Comparison of ENCODE assay signal across 17 cellular contexts in the genomic region with DNA sequence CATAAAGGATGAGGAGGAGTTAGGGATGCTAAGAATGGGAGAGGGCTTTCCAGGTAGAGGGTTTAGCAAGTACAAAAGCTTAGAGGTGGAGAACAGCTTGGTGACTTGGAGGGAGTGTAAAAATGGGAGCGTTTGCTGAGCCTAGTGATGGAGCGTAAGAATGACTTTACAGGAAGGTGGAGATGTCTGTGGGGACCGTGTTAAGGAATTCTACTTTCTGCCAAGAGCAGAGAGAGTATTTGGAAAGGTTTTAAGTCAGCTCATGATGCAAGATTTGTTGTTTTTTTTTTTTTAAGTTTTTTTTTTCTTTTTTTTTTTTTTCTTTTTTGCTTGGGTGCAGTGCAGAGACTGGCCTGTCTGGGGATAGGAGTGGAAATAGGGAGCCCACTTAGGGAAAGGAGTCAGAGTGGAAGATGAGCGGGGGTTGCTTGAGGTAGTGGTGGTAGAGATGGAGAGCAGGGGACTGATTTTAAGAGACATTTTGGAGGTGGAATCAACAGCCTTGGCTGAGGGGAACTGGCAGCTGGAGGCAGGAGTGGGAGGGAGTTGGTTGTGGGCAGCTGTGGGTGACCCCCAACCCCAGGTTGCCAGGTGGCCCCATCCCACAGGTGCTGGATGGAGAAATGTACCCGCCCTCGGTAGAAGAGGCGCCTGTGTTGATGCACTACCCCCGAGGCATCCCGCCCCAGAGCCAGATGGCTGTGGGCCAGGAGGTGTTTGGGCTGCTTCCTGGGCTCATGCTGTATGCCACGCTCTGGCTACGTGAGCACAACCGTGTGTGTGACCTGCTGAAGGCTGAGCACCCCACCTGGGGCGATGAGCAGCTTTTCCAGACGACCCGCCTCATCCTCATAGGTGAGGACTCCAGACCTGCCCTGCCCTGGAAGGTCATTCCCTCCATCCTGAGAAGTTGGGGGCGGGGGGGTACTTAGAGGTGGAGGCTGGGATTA. TPM values are rescaled to one million over a fixed set of nuclear protein-coding genes. Genes with fewer than 3 reads are reported as not detected.
DNase-seq lines count a peak whose midpoint lies in the region; ATAC-seq and TF ChIP-seq lines count a peak whose summit lies in the region.
"Had no signal": no experiment of that assay in that cellular context is flagged by ENCODE, and none has a peak within 500 bp of the region (broad histone marks: within the 10 kb centered on the region; RNA-seq: fewer than 3 reads in every experiment).

No MANE protein-coding gene starts in this region.

- DNase-seq in Right ventricle myocardium superior (no peak), left ventricle myocardium inferior (no peak), body of pancreas (no peak), foreskin keratinocyte (peak; percentile 53 to 71), stromal cell of bone marrow (ENCODE audit: low read depth) (peak; percentile 56), T-helper 17 cell (no peak), NCI-H1436 treated with DMSO at 0.1 percent for 48 hours (lab: John Stamatoyannopoulos, UW) (no peak)
- no peak for DNase-seq in activated T-cell treated with anti-CD3 and anti-CD28 coated beads, Interleukin-2, amount 50 U/mL, for 24 hours
- DNase-seq: activated T-cell treated with anti-CD3 and anti-CD28 coated beads for 4 hours; anterior cingulate cortex; CD4-positive, alpha-beta memory T cell; effector memory CD4-positive, alpha-beta T cell; NCI-H1694 treated with DMSO at 0.1 percent for 48 hours; stimulated activated CD4-positive, alpha-beta T cell treated with anti-CD3 and anti-CD28 coated beads, Interleukin-4, amount 100 ng/mL, for 24 hours; stimulated activated naive CD4-positive, alpha-beta T cell treated with Interleukin-2 at 50 U/mL for 16 hours had no signal

- H3K4me3 ChIP-seq in left ventricle myocardium inferior (no peak overlapping the region), body of pancreas (no peak overlapping the region)

- ATAC-seq in Right ventricle myocardium superior (ENCODE audit: poor library complexity) = peak; percentile 81
- ATAC-seq in body of pancreas = peak; percentile 35
- ATAC-seq in foreskin keratinocyte = peak; percentile 69
- no peak for ATAC-seq in T-helper 17 cell

- H3K27me3 Mint-ChIP-seq in T-helper 17 cell = peaks cover 16% of the 10 kb centered on the region
- H3K27me3 Mint-ChIP-seq in activated T-cell treated with anti-CD3 and anti-CD28 coated beads, Interleukin-2, amount 50 U/mL, for 24 hours = peaks cover 6% of the 10 kb centered on the region

- intact Hi-C loops in Right ventricle myocardium superior (cut with DNase I) (no loop called here), left ventricle myocardium inferior (cut with micrococcal nuclease) (no loop called here), body of pancreas (cut with DNase I) (no loop called here)

- H3K9me3 ChIP-seq in left ventricle myocardium inferior (replicated peaks) = peaks cover 10% of the 10 kb centered on the region
- H3K9me3 ChIP-seq in body of pancreas = no peaks in the 10 kb centered on the region
- H3K9me3 ChIP-seq in T-helper 17 cell (ENCODE audit: control insufficient read depth, low read length, poor library complexity, severe bottlenecking) = no peaks in the 10 kb centered on the region

- peaks cover 4% of the 10 kb centered on the region for H3K4me1 ChIP-seq in left ventricle myocardium inferior
- H3K4me1 ChIP-seq in body of pancreas = no peaks in the 10 kb centered on the region
- peaks cover 9% of the 10 kb centered on the region for H3K4me1 ChIP-seq in foreskin keratinocyte

- no peak overlapping the region for H3K27ac ChIP-seq in left ventricle myocardium inferior (replicated peaks)
- no peak overlapping the region for H3K27ac ChIP-seq in body of pancreas
- H3K27ac ChIP-seq in foreskin keratinocyte = no peak overlapping the region
- H3K27ac ChIP-seq: KMS-11, VCaP had no signal

- WGBS in body of pancreas, 2 donors = 63 to 70% methylated on average over 11 to 16 of the region's 16 CpGs

- H3K4me1 Mint-ChIP-seq in T-helper 17 cell = peaks cover under 1% of the 10 kb centered on the region
- H3K4me1 Mint-ChIP-seq in activated T-cell treated with anti-CD3 and anti-CD28 coated beads, Interleukin-2, amount 50 U/mL, for 24 hours (ENCODE audit: low read depth) = no peaks in the 10 kb centered on the region
- H3K4me1 Mint-ChIP-seq: CD4-positive, alpha-beta memory T cell had no signal

- TF ChIP-seq CTCF in left ventricle myocardium inferior (IDR thresholded peaks at IDR 0.05; ENCODE audit: borderline replicate concordance) = no peak
- no peak for TF ChIP-seq CTCF in body of pancreas (IDR thresholded peaks at IDR 0.05)
- no peak for TF ChIP-seq CTCF in foreskin keratinocyte (conservative IDR thresholded peaks at IDR 0.05)

- H3K36me3 Mint-ChIP-seq in T-helper 17 cell (ENCODE audit: low read depth) = peaks cover 1% of the 10 kb centered on the region
- H3K36me3 Mint-ChIP-seq in activated T-cell treated with anti-CD3 and anti-CD28 coated beads, Interleukin-2, amount 50 U/mL, for 24 hours (ENCODE audit: low read depth) = no peaks in the 10 kb centered on the region
- H3K36me3 Mint-ChIP-seq: CD4-positive, alpha-beta memory T cell had no signal

- TF ChIP-seq POLR2A in body of pancreas (IDR thresholded peaks at IDR 0.05) = no peak

- H3K27ac Mint-ChIP-seq in T-helper 17 cell = no peak overlapping the region
- H3K27ac Mint-ChIP-seq in activated T-cell treated with anti-CD3 and anti-CD28 coated beads, Interleukin-2, amount 50 U/mL, for 24 hours = no peak overlapping the region

- H3K4me3 Mint-ChIP-seq in T-helper 17 cell = no peak overlapping the region
- no peak overlapping the region for H3K4me3 Mint-ChIP-seq in activated T-cell treated with anti-CD3 and anti-CD28 coated beads, Interleukin-2, amount 50 U/mL, for 24 hours
- H3K4me3 Mint-ChIP-seq: CD4-positive, alpha-beta memory T cell had no signal

- H3K27me3 ChIP-seq in left ventricle myocardium inferior (ENCODE audit: low read depth) = peaks cover 3% of the 10 kb centered on the region
- no peaks in the 10 kb centered on the region for H3K27me3 ChIP-seq in body of pancreas
- no peaks in the 10 kb centered on the region for H3K27me3 ChIP-seq in foreskin keratinocyte

- H3K36me3 ChIP-seq in left ventricle myocardium inferior = no peaks in the 10 kb centered on the region
- no peaks in the 10 kb centered on the region for H3K36me3 ChIP-seq in body of pancreas (replicated peaks in 1 of 2; ENCODE audit: insufficient read depth in 1 of 2, low read depth in 2 of 2)

- peaks cover 11% of the 10 kb centered on the region for H3K9me3 Mint-ChIP-seq in activated T-cell treated with anti-CD3 and anti-CD28 coated beads, Interleukin-2, amount 50 U/mL, for 24 hours

RNA-seq across cellular contexts. Expression of a gene that starts 12.4 kb away (rescaled TPM):
- total RNA-seq in Right ventricle myocardium superior (4.0 TPM), left ventricle myocardium inferior (6.7 TPM), body of pancreas (1 to 10 TPM; 2.1 to 3.0 TPM), foreskin keratinocyte (1.4 and 3.4 TPM in 2 replicates), T-helper 17 cell (100 to 1,000 TPM in 1 of 2 donors, 1 to 10 TPM in 1; 3.0 to 123 TPM)
- 1.1 and 2.7 TPM in 2 replicates for polyA plus RNA-seq in foreskin keratinocyte

Comparison
In these comparisons a context has a peak if more than half of its experiments do, and no peak if none do; other contexts are left out.
1. DNase-seq: peak in foreskin keratinocyte (2 of 2) and stromal cell of bone marrow (single experiment); none in Right ventricle myocardium superior (single experiment), left ventricle myocardium inferior (single experiment), body of pancreas (0 of 4), T-helper 17 cell (0 of 3), NCI-H1436 treated with DMSO at 0.1 percent for 48 hours (single experiment) and activated T-cell treated with anti-CD3 and anti-CD28 coated beads, Interleukin-2, amount 50 U/mL, for 24 hours (single experiment).